Comparison of ENCODE assay signal across 12 cellular contexts in the genomic region with DNA sequence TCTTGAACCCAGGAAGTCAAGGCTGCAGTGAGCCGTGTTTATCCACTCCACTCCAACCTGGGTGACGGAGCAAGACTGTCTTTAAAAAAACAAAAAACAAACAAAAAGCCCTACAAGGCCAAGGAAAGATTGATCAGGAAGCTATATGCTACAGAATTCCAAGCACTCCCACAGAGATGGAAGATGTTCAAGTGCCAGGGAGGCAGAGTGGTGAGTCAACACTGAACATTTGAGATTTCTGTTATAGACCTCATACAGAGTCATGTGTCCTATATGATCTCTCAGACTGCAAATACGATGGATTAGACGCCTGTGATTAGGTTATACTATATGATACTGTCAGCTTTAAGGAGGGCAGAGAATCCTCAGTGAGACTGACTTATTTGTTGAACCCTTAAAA.
DNase-seq lines count a peak whose midpoint lies in the region; TF ChIP-seq lines count a peak whose summit lies in the region.
"Had no signal": no experiment of that assay in that cellular context is flagged by ENCODE, and none has a peak within 500 bp of the region (broad histone marks: within the 10 kb centered on the region; RNA-seq: fewer than 3 reads in every experiment).

No MANE protein-coding gene starts in this region.

- DNase-seq in EL (peak; percentile 8), epithelial cell of esophagus (ENCODE audit: low read depth) (peak; percentile 13), pons (ENCODE audit: low spot score) (peak; percentile 16), posterior vena cava (ENCODE audit: low spot score) (no peak), activated gamma-delta T cell (lab: John Stamatoyannopoulos, UW) (no peak), GM19238 (ENCODE audit: insufficient read length, low spot score) (no peak)
- no peak for DNase-seq in effector CD8-positive, alpha-beta T cell (lab: John Stamatoyannopoulos, UW)
- DNase-seq: activated CD4-positive, alpha-beta T cell treated with anti-CD3 and anti-CD28 coated beads, Interleukin-2, amount 50 U/mL, for 4 hours; CD4-positive, alpha-beta memory T cell; NK-92 treated with Interleukin-12 subunit alpha and Interleukin-12 subunit beta, amount 100 ng/mL, for 24 hours; Right ventricle myocardium superior had no signal

- H3K27ac ChIP-seq in VCaP, result peak overlapping the region; percentile 56

- no peak overlapping the region for H3K4me3 ChIP-seq in epithelial cell of esophagus (ENCODE audit: low read length)

- no peak for TF ChIP-seq CTCF in VCaP (conservative IDR thresholded peaks at IDR 0.05)
- TF ChIP-seq CTCF in epithelial cell of esophagus (IDR thresholded peaks at IDR 0.05; ENCODE audit: insufficient read depth, low read depth, low read length, missing control alignments), result no peak

- intact Hi-C loops in posterior vena cava (cut with DNase I), result no loop called here

Comparison
In these comparisons a context has a peak if more than half of its experiments do, and no peak if none do; other contexts are left out.
1. DNase-seq: peak in EL (single experiment), epithelial cell of esophagus (single experiment) and pons (single experiment); none in posterior vena cava (single experiment), activated gamma-delta T cell (single experiment), effector CD8-positive, alpha-beta T cell (single experiment) and GM19238 (single experiment).